14 cellular contexts compared by ENCODE assay signal in genomic region chr1:230899845-230900251, GRCh38. TPM values are rescaled to one million over a fixed set of nuclear protein-coding genes. Genes with fewer than 3 reads are reported as not detected.
DNase-seq lines count a peak whose midpoint lies in the region; ATAC-seq and TF ChIP-seq lines count a peak whose summit lies in the region.
"Had no signal": no experiment of that assay in that cellular context is flagged by ENCODE, and none has a peak within 500 bp of the region (broad histone marks: within the 10 kb centered on the region; RNA-seq: fewer than 3 reads in every experiment).

No MANE protein-coding gene starts in this region.

- no peak overlapping the region for H3K4me2 ChIP-seq in trophoblast cell (ENCODE audit: low read length)

- H3K4me3 ChIP-seq in BJ (ENCODE audit: low read depth, low read length), result no peak overlapping the region
- H3K4me3 ChIP-seq in fibroblast of pulmonary artery (replicated peaks; ENCODE audit: low read depth, low read length), result no peak overlapping the region
- H3K4me3 ChIP-seq in trophoblast cell (ENCODE audit: low read depth, low read length), result no peak overlapping the region
- H3K4me3 ChIP-seq: prostate gland had no signal

- H3K27ac ChIP-seq in trophoblast cell (ENCODE audit: low read depth, low read length), result no peak overlapping the region
- H3K27ac ChIP-seq: prostate gland had no signal

- CTCF ChIA-PET in BJ (lab: Yijun Ruan, JAX), result interaction anchor here (1.0 to 2.0 kb wide), 3 partner anchors 13 to 102 kb away, joined by 3 to 5 read pairs (median 3); no protein-coding TSS in a partner anchor

- peak; percentile 61 for DNase-seq in BJ (ENCODE audit: low read depth)
- peak; percentile 83 for DNase-seq in NCI-H226
- peak; percentile 96 for DNase-seq in fibroblast of pulmonary artery (ENCODE audit: low read depth)
- peak; percentile 77 to 98 for DNase-seq in trophoblast cell
- DNase-seq in medulla oblongata (ENCODE audit: extremely low spot score), result no peak
- no peak for DNase-seq in middle frontal gyrus (ENCODE audit: extremely low spot score, low spot score)
- no peak for DNase-seq in Ammon's horn (ENCODE audit: low spot score)
- DNase-seq: activated CD4-positive, alpha-beta T cell treated with anti-CD3 and anti-CD28 coated beads for 4 hours; activated naive CD8-positive, alpha-beta T cell treated with anti-CD3 and anti-CD28 coated beads, Interleukin-2, amount 10 ng/mL, durations not matched to agents 7 days and 5 days; activated T-cell treated with anti-CD3 and anti-CD28 coated beads, Interleukin-2, amount 50 U/mL, for 1 hour; foreskin melanocyte; NCI-H2081 had no signal

- H3K18ac ChIP-seq in trophoblast cell (ENCODE audit: low read length), result no peak overlapping the region

- H3K79me2 ChIP-seq in trophoblast cell (ENCODE audit: control insufficient read depth, insufficient read depth, low read length, poor library complexity), result no peaks in the 10 kb centered on the region

- H4K8ac ChIP-seq in trophoblast cell (ENCODE audit: low read depth, low read length), result no peak overlapping the region

- H3K79me1 ChIP-seq in trophoblast cell (ENCODE audit: low read length), result peaks cover under 1% of the 10 kb centered on the region

- H2BK120ac ChIP-seq in trophoblast cell (ENCODE audit: insufficient read depth, low read length, poor library complexity), result no peak overlapping the region

- H3K9ac ChIP-seq in trophoblast cell (ENCODE audit: low read length), result no peak overlapping the region

- H3K27me3 ChIP-seq in BJ (ENCODE audit: control insufficient read depth, insufficient read depth, low read length) (no peaks in the 10 kb centered on the region), trophoblast cell (ENCODE audit: insufficient read depth, low read length) (no peaks in the 10 kb centered on the region)

- H2BK5ac ChIP-seq in trophoblast cell (ENCODE audit: low read depth, low read length, poor library complexity), result no peak overlapping the region

- no peaks in the 10 kb centered on the region for H3K9me3 ChIP-seq in trophoblast cell (ENCODE audit: insufficient read depth, low read depth, low read length)
- H3K9me3 ChIP-seq: prostate gland had no signal

- no peak overlapping the region for H3K4ac ChIP-seq in trophoblast cell (ENCODE audit: low read depth, low read length)

- no peak overlapping the region for H3K23ac ChIP-seq in trophoblast cell (ENCODE audit: low read length)

- no peak overlapping the region for H4K12ac ChIP-seq in trophoblast cell (ENCODE audit: low read depth, low read length)

- TF ChIP-seq CTCF in BJ (IDR thresholded peaks at IDR 0.05; ENCODE audit: insufficient read depth, low read depth, low read length), result no peak
- TF ChIP-seq CTCF in fibroblast of pulmonary artery (IDR thresholded peaks at IDR 0.05; ENCODE audit: low read length, missing control alignments), result no peak

- ATAC-seq in GM21515 (IDR thresholded peaks at IDR 0.05; ENCODE audit: unreplicated experiment), result no peak

- H2AFZ ChIP-seq in trophoblast cell (ENCODE audit: insufficient read depth, low read length, poor library complexity), result no peak overlapping the region

- no peak overlapping the region for H2BK12ac ChIP-seq in trophoblast cell (ENCODE audit: low read length)

- H3K14ac ChIP-seq in trophoblast cell (ENCODE audit: low read length), result no peak overlapping the region

- no CpG with 5 or more reads among the region's 5 CpGs for WGBS in trophoblast cell (ENCODE audit: extremely low coverage, insufficient coverage, insufficient read length)

- peaks cover 2 to 3% of the 10 kb centered on the region in 2 experiments for H3K4me1 ChIP-seq in trophoblast cell (ENCODE audit: control insufficient read depth in 1 of 2, insufficient read depth in 2 of 2, low read length in 2 of 2)
- H3K4me1 ChIP-seq: prostate gland had no signal

- no peak overlapping the region for H4K91ac ChIP-seq in trophoblast cell (ENCODE audit: low read depth, low read length)

- H2AK5ac ChIP-seq in trophoblast cell (ENCODE audit: low read length), result no peak overlapping the region

- POLR2A ChIA-PET in BJ (lab: Charles Lee), result no interaction called here

- H3K36me3 ChIP-seq in BJ (ENCODE audit: control insufficient read depth, insufficient read depth, low read length) (no peaks in the 10 kb centered on the region), trophoblast cell (ENCODE audit: control insufficient read depth in 1 of 2, insufficient read depth in 2 of 2, low read length in 2 of 2) (no peaks in the 10 kb centered on the region)
- H3K36me3 ChIP-seq: prostate gland had no signal

RNA-seq across cellular contexts. Expression of gene C1orf198, which starts 31.5 kb away (rescaled TPM):
- polyA plus RNA-seq in BJ (2011; rRNA removed), result 186 and 195 TPM in 2 replicates
- polyA minus RNA-seq in BJ (2011; rRNA and poly(A)+ RNA removed), result 174 and 209 TPM in 2 replicates
- polyA plus RNA-seq in trophoblast cell (2013), result 56.8 and 57.0 TPM in 2 replicates

Comparison
In these comparisons a context has a peak if more than half of its experiments do, and no peak if none do; other contexts are left out.
1. DNase-seq: peak in BJ (single experiment), NCI-H226 (single experiment), fibroblast of pulmonary artery (single experiment) and trophoblast cell (2 of 2); none in medulla oblongata (single experiment), middle frontal gyrus (single experiment) and Ammon's horn (single experiment).